ENCODE assay signal across 8 cellular contexts in the genomic region with DNA sequence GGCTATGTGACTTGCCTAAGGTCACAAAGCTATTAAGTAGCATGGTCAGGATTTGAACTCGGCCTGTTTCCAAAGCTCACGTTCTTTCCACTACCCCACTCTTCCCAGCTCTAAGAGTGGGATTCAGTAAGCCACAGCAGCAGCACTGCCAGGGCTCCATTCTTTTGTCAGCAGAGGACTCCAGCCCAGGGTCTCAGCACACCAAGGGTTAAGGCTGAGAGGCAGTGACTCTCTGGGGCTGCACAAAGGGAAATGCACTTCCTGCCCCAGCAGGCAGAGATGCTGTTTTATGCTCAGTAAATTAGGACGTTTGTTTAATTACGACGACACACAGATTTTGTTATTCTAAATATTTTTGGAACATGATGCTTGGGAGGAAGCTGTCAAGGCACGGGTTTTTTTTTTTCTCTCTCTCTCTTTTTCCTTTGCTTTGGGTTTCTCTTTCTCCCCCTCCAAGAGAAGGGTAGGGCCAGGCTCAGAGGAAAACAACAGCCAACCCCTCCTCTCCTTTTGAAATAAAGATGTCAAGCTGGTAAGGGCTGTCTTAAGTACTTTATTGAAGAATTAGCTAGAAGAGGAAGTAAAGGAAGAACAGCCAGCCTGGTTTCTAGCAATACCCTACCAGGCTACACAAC. TPM values are rescaled to one million over a fixed set of nuclear protein-coding genes. Genes with fewer than 3 reads are reported as not detected.
DNase-seq lines count a peak whose midpoint lies in the region; ATAC-seq, FAIRE-seq and TF ChIP-seq lines count a peak whose summit lies in the region.

No MANE protein-coding gene starts in this region.

- H3K27ac ChIP-seq in 22Rv1, result peak overlapping the region; percentile 95

- ATAC-seq in effector memory CD8-positive, alpha-beta T cell (replicated peaks), result peak; percentile 11
- ATAC-seq in naive thymus-derived CD8-positive, alpha-beta T cell, result peak; percentile 41 to 55
- ATAC-seq in HG02840 (IDR thresholded peaks at IDR 0.05; ENCODE audit: low FRiP score, unreplicated experiment), result no peak
- ATAC-seq in GM19035 (IDR thresholded peaks at IDR 0.05; ENCODE audit: unreplicated experiment), result no peak

- DNase-seq in GM12892 (ENCODE audit: insufficient read length), result no peak
- peak in 4 of 5 donors; percentile 39 to 66 (median 47) for DNase-seq in T-helper 1 cell
- peak in 1 of 3 experiments; percentile 53 for DNase-seq in effector memory CD8-positive, alpha-beta T cell
- DNase-seq in naive thymus-derived CD8-positive, alpha-beta T cell, result peak in 9 of 10 donors; percentile 54 to 88 (median 73)
- DNase-seq in NCI-H82 (lab: John Stamatoyannopoulos, UW), result no peak

- FAIRE-seq in GM12892 (lab: Jason Lieb, UNC), result peak; percentile 84

- peaks cover 73% of the 10 kb centered on the region for H3K36me3 Mint-ChIP-seq in effector memory CD8-positive, alpha-beta T cell (ENCODE audit: insufficient read depth)
- H3K36me3 Mint-ChIP-seq in naive thymus-derived CD8-positive, alpha-beta T cell, result peaks cover 4 to 39% (median 19%) of the 10 kb centered on the region in 3 donors

- TF ChIP-seq POLR2A in GM12892 (IDR thresholded peaks at IDR 0.05; ENCODE audit: low read depth, low read length), result no peak

- peaks cover 54 to 56% of the 10 kb centered on the region in 2 donors for H3K4me1 Mint-ChIP-seq in effector memory CD8-positive, alpha-beta T cell (ENCODE audit: low read depth in 2 of 2)
- H3K4me1 Mint-ChIP-seq in naive thymus-derived CD8-positive, alpha-beta T cell, result peaks cover 24 to 74% (median 59%) of the 10 kb centered on the region in 4 donors

- H3K27ac Mint-ChIP-seq in effector memory CD8-positive, alpha-beta T cell, result peak overlapping the region; percentile 97
- H3K27ac Mint-ChIP-seq in naive thymus-derived CD8-positive, alpha-beta T cell, result peak overlapping the region; percentile 72 to 99 (median 96)

- POLR2A ChIA-PET in naive thymus-derived CD8-positive, alpha-beta T cell (lab: Charles Lee), result interaction anchor here (0.6 to 51.6 kb wide), 22 partner anchors 12 to 122 kb away, joined by 3 to 2215 read pairs (median 6); a partner anchor contains a TSS

- peak overlapping the region; percentile 95 to 96 for H3K4me3 Mint-ChIP-seq in effector memory CD8-positive, alpha-beta T cell
- H3K4me3 Mint-ChIP-seq in naive thymus-derived CD8-positive, alpha-beta T cell, result peak overlapping the region; percentile 84 to 98 (median 92)

- no peaks in the 10 kb centered on the region for H3K27me3 Mint-ChIP-seq in effector memory CD8-positive, alpha-beta T cell
- H3K27me3 Mint-ChIP-seq in naive thymus-derived CD8-positive, alpha-beta T cell, result no peaks in the 10 kb centered on the region

- H3K9me3 Mint-ChIP-seq in effector memory CD8-positive, alpha-beta T cell, result no peaks in the 10 kb centered on the region
- H3K9me3 Mint-ChIP-seq in naive thymus-derived CD8-positive, alpha-beta T cell, result no peaks in the 10 kb centered on the region

- TF ChIP-seq CTCF in 22Rv1 (IDR thresholded peaks at IDR 0.05), result no peak

RNA-seq across cellular contexts. Expression of a gene that starts 2.9 kb away (rescaled TPM):
- 155 TPM for polyA plus RNA-seq in GM12892 (2012; ENCODE audit: missing spikeins)
- total RNA-seq in naive thymus-derived CD8-positive, alpha-beta T cell, result 100 to 1,000 TPM; 711 to 718 TPM
- polyA plus RNA-seq in naive thymus-derived CD8-positive, alpha-beta T cell, result 100 to 1,000 TPM in 2 of 3 donors, 10 to 100 TPM in 1; 51.2 to 389 (median 105) TPM

Comparison
In these comparisons a context has a peak if more than half of its experiments do, and no peak if none do; other contexts are left out.
1. DNase-seq: peak in T-helper 1 cell (4 of 5) and naive thymus-derived CD8-positive, alpha-beta T cell (9 of 10); none in GM12892 (single experiment) and NCI-H82 (single experiment).
2. ATAC-seq: peak in effector memory CD8-positive, alpha-beta T cell (single experiment) and naive thymus-derived CD8-positive, alpha-beta T cell (2 of 2); none in HG02840 (single experiment) and GM19035 (single experiment).